32 cellular contexts compared by ENCODE assay signal in genomic region chr6:155374681-155375080, GRCh38.
"Had no signal": no experiment of that assay in that cellular context is flagged by ENCODE, and none has a peak within 500 bp of the region (broad histone marks: within the 10 kb centered on the region; RNA-seq: fewer than 3 reads in every experiment).

No MANE protein-coding gene starts in this region.

- H3K36me3 Mint-ChIP-seq: activated naive CD8-positive, alpha-beta T cell had no signal

- H3K27me3 Mint-ChIP-seq: activated CD4-positive, alpha-beta T cell treated with anti-CD3 and anti-CD28 coated beads for 36 hours; activated naive CD8-positive, alpha-beta T cell; dendritic cell treated with granulocyte-macrophage colony-stimulating factor and Interleukin-4, amounts not matched to agents 40 ng/mL and 50 ng/mL, for 4 days had no signal

- H3K27me3 ChIP-seq: brain microvascular endothelial cell, gastroesophageal sphincter had no signal

- H3K4me1 ChIP-seq: gastroesophageal sphincter, heart right ventricle had no signal

- H3K9me3 ChIP-seq: gastroesophageal sphincter, heart right ventricle had no signal

- H3K9me3 Mint-ChIP-seq: activated CD4-positive, alpha-beta T cell treated with anti-CD3 and anti-CD28 coated beads, Interleukin-2, amount 10 ng/mL, durations not matched to agents 7 days and 5 days; activated CD8-positive, alpha-beta T cell treated with anti-CD3 and anti-CD28 coated beads for 36 hours; activated T-cell treated with anti-CD3 and anti-CD28 coated beads, Interleukin-2, amount 50 U/mL, for 4 hours; central memory CD8-positive, alpha-beta T cell; dendritic cell treated with granulocyte-macrophage colony-stimulating factor and Interleukin-4, amounts not matched to agents 40 ng/mL and 50 ng/mL, for 4 days; endodermal cell; T-helper 2 cell treated with Interferon-gamma antibody and Interleukin-4, amounts not matched to agents 5 μg/mL and 100 μg/mL, for 36 hours had no signal

- DNase-seq: activated CD4-positive, alpha-beta T cell treated with anti-CD3 and anti-CD28 coated beads for 36 hours; activated CD4-positive, alpha-beta T cell treated with anti-CD3 and anti-CD28 coated beads, Interleukin-2, amount 10 ng/mL, durations not matched to agents 7 days and 5 days; activated CD4-positive, alpha-beta T cell treated with anti-CD3 and anti-CD28 coated beads, Interleukin-2, amount 50 U/mL, for 4 hours; activated CD4-positive, CD25-positive, alpha-beta regulatory T cell; activated CD4-positive, CD25-positive, alpha-beta regulatory T cell treated with anti-CD3 and anti-CD28 coated beads, Interleukin-2, amount 50 U/mL, for 72 hours; activated CD8-positive, alpha-beta memory T cell treated with anti-CD3 and anti-CD28 coated beads for 24 hours; activated CD8-positive, alpha-beta T cell treated with anti-CD3 and anti-CD28 coated beads for 36 hours; activated effector memory CD4-positive, alpha-beta T cell treated with Interleukin-2 at 50 U/mL for 16 hours; activated gamma-delta T cell treated with Interleukin-2 at 50 U/mL for 16 hours; activated naive CD4-positive, alpha-beta T cell treated with anti-CD3 and anti-CD28 coated beads, Interleukin-2, amount 50 U/mL, for 16 hours; activated naive CD4-positive, alpha-beta T cell treated with Interleukin-2 at 50 U/mL for 16 hours; activated T-cell treated with anti-CD3 and anti-CD28 coated beads, Interleukin-2, amount 50 U/mL, for 4 hours; amniotic stem cell; anterior cingulate cortex; brain microvascular endothelial cell; dorsolateral prefrontal cortex; effector memory CD4-positive, alpha-beta T cell; endodermal cell; foreskin melanocyte; heart right ventricle; T-helper 1 cell; T-helper 17 cell; T1000 had no signal

- H3K4me3 ChIP-seq: coronary artery, dorsolateral prefrontal cortex, gastroesophageal sphincter, heart right ventricle had no signal

- H3K36me3 ChIP-seq: brain microvascular endothelial cell, gastroesophageal sphincter, heart right ventricle had no signal

- H3K27ac Mint-ChIP-seq: activated CD4-positive, alpha-beta T cell treated with anti-CD3 and anti-CD28 coated beads for 36 hours; activated CD4-positive, alpha-beta T cell treated with anti-CD3 and anti-CD28 coated beads, Interleukin-2, amount 10 ng/mL, durations not matched to agents 7 days and 5 days; activated CD8-positive, alpha-beta T cell treated with anti-CD3 and anti-CD28 coated beads for 36 hours; activated naive CD8-positive, alpha-beta T cell; activated T-helper 17 cell treated with anti-CD3 and anti-CD28 coated beads, Interleukin-2, amount 50 U/mL, for 72 hours; dendritic cell treated with granulocyte-macrophage colony-stimulating factor and Interleukin-4, amounts not matched to agents 40 ng/mL and 50 ng/mL, for 4 days; endodermal cell; T-helper 17 cell; T-helper 2 cell treated with Interferon-gamma antibody and Interleukin-4, amounts not matched to agents 5 μg/mL and 100 μg/mL, for 36 hours had no signal

- H3K27ac ChIP-seq: brain microvascular endothelial cell, coronary artery, dorsolateral prefrontal cortex, gastroesophageal sphincter, heart right ventricle had no signal

- H3K4me1 Mint-ChIP-seq: activated CD4-positive, alpha-beta T cell treated with anti-CD3 and anti-CD28 coated beads, Interleukin-2, amount 10 ng/mL, durations not matched to agents 7 days and 5 days; activated T-helper 17 cell treated with anti-CD3 and anti-CD28 coated beads, Interleukin-2, amount 50 U/mL, for 72 hours; central memory CD8-positive, alpha-beta T cell; endodermal cell; T-helper 17 cell had no signal

- H3K4me3 Mint-ChIP-seq: activated CD4-positive, alpha-beta T cell treated with anti-CD3 and anti-CD28 coated beads for 36 hours; activated CD4-positive, alpha-beta T cell treated with anti-CD3 and anti-CD28 coated beads, Interleukin-2, amount 10 ng/mL, durations not matched to agents 7 days and 5 days; activated CD8-positive, alpha-beta T cell treated with anti-CD3 and anti-CD28 coated beads for 36 hours; activated naive CD8-positive, alpha-beta T cell; activated T-cell treated with anti-CD3 and anti-CD28 coated beads, Interleukin-2, amount 50 U/mL, for 4 hours; activated T-helper 17 cell treated with anti-CD3 and anti-CD28 coated beads, Interleukin-2, amount 50 U/mL, for 72 hours; central memory CD8-positive, alpha-beta T cell; dendritic cell treated with granulocyte-macrophage colony-stimulating factor and Interleukin-4, amounts not matched to agents 40 ng/mL and 50 ng/mL, for 4 days; endodermal cell; T-helper 17 cell; T-helper 2 cell treated with Interferon-gamma antibody and Interleukin-4, amounts not matched to agents 5 μg/mL and 100 μg/mL, for 36 hours had no signal

- FAIRE-seq: astrocyte, bronchial epithelial cell had no signal
